ENCODE assay signal across 5 cellular contexts in genomic region chr17:47268964-47269363, GRCh38. TPM values are rescaled to one million over a fixed set of nuclear protein-coding genes. Genes with fewer than 3 reads are reported as not detected.
"Had no signal": no experiment of that assay in that cellular context is flagged by ENCODE, and none has a peak within 500 bp of the region (broad histone marks: within the 10 kb centered on the region; RNA-seq: fewer than 3 reads in every experiment).

No MANE protein-coding gene starts in this region.

RNA-seq across cellular contexts. Expression of gene ITGB3, which starts 15.3 kb away (rescaled TPM):
- total RNA-seq: progenitor cell of endocrine pancreas had no signal
- polyA plus RNA-seq: naive thymus-derived CD4-positive, alpha-beta T cell had no signal

RNA-seq across cellular contexts. Expression of gene MYL4, which starts 59.8 kb away (rescaled TPM):
- total RNA-seq: naive thymus-derived CD4-positive, alpha-beta T cell; neural crest cell; subcutaneous adipose tissue; transverse colon had no signal
- polyA plus RNA-seq: naive thymus-derived CD4-positive, alpha-beta T cell had no signal
